Comparison of ENCODE assay signal across 26 cellular contexts in the genomic region with DNA sequence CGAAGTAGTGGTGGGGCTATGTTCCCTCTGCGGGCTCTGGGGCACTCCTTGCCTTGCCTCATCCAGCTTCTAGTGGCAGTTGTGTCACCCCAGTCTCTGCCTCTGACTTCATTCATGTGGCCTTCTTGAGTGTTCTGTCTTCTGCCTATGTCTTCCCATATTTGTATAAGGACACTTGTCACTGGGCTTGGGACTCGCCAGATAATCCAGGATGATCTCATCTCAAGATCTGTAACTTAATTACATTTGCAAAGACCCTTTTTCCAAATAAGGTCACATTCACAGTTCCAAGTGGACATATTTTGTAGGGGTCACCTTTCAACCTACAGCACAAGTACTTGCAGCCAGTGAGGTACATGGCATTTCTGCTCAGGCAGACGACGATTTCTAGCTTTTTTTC. TPM values are rescaled to one million over a fixed set of nuclear protein-coding genes. Genes with fewer than 3 reads are reported as not detected.
"Had no signal": no experiment of that assay in that cellular context is flagged by ENCODE, and none has a peak within 500 bp of the region (broad histone marks: within the 10 kb centered on the region; RNA-seq: fewer than 3 reads in every experiment).

No MANE protein-coding gene starts in this region.

- H3K4me3 Mint-ChIP-seq: activated B cell treated with CpG ODN at 0.5 μM for 24 hours; activated CD4-positive, alpha-beta memory T cell treated with anti-CD3 and anti-CD28 coated beads for 36 hours; activated CD4-positive, alpha-beta T cell treated with anti-CD3 and anti-CD28 coated beads, Interleukin-2, amount 10 ng/mL, durations not matched to agents 24 days and 14 days; activated naive CD8-positive, alpha-beta T cell treated with anti-CD3 and anti-CD28 coated beads, Interleukin-2, amount 50 U/mL, for 24 hours; activated T-cell treated with anti-CD3 and anti-CD28 coated beads, Interleukin-2, amount 50 U/mL, for 4 hours; brain; IgD-negative memory B cell; T-helper 17 cell had no signal

- H3K4me2 ChIP-seq: KMS-11 had no signal

- DNase-seq: activated B cell treated with CpG ODN at 0.5 μM for 24 hours; activated CD4-positive, alpha-beta memory T cell treated with anti-CD3 and anti-CD28 coated beads for 36 hours; activated CD4-positive, alpha-beta T cell treated with anti-CD3 and anti-CD28 coated beads for 1 hour; activated CD4-positive, alpha-beta T cell treated with anti-CD3 and anti-CD28 coated beads, Interleukin-2, amount 10 ng/mL, durations not matched to agents 24 days and 14 days; activated CD8-positive, alpha-beta memory T cell treated with anti-CD3 and anti-CD28 coated beads for 24 hours; activated effector memory CD4-positive, alpha-beta T cell treated with anti-CD3 and anti-CD28 coated beads, Interleukin-2, amount 50 U/mL, for 16 hours; activated naive CD4-positive, alpha-beta T cell treated with Interleukin-2 at 50 U/mL for 16 hours; activated naive CD8-positive, alpha-beta T cell treated with anti-CD3 and anti-CD28 coated beads, Interleukin-2, amount 50 U/mL, for 24 hours; activated T-cell treated with anti-CD3 and anti-CD28 coated beads, Interleukin-2, amount 50 U/mL, for 4 hours; amygdala; NCI-H1092; NCI-H1417; NCI-H1930; NCI-H2107; NCI-H748 treated with DMSO at 0.1 percent for 48 hours; SHP77; T-helper 17 cell; T-helper 9 cell had no signal

- H3K27ac ChIP-seq: KMS-11, Peyer's patch had no signal

- FAIRE-seq: astrocyte had no signal

- H3K27me3 ChIP-seq: Peyer's patch had no signal

- H3K9me3 ChIP-seq: Peyer's patch had no signal

- H3K36me3 Mint-ChIP-seq: activated CD4-positive, alpha-beta memory T cell treated with anti-CD3 and anti-CD28 coated beads for 36 hours; activated naive CD4-positive, alpha-beta T cell treated with anti-CD3 and anti-CD28 coated beads, Interleukin-2, amount 50 U/mL, for 72 hours; brain had no signal

- H3K4me1 Mint-ChIP-seq: activated B cell treated with CpG ODN at 0.5 μM for 24 hours had no signal

- H3K4me1 ChIP-seq: Peyer's patch had no signal

- H3K27me3 Mint-ChIP-seq: activated CD4-positive, alpha-beta T cell treated with anti-CD3 and anti-CD28 coated beads, Interleukin-2, amount 10 ng/mL, durations not matched to agents 24 days and 14 days had no signal

- H3K9me3 Mint-ChIP-seq: activated B cell treated with CpG ODN at 0.5 μM for 24 hours; activated CD4-positive, alpha-beta memory T cell treated with anti-CD3 and anti-CD28 coated beads for 36 hours; activated CD4-positive, alpha-beta T cell treated with anti-CD3 and anti-CD28 coated beads, Interleukin-2, amount 10 ng/mL, durations not matched to agents 24 days and 14 days; activated naive CD8-positive, alpha-beta T cell treated with anti-CD3 and anti-CD28 coated beads, Interleukin-2, amount 50 U/mL, for 24 hours; activated T-cell treated with anti-CD3 and anti-CD28 coated beads, Interleukin-2, amount 50 U/mL, for 4 hours had no signal

- H3K9ac ChIP-seq: KMS-11 had no signal

- H3K36me3 ChIP-seq: Peyer's patch had no signal

- H3K27ac Mint-ChIP-seq: activated B cell treated with CpG ODN at 0.5 μM for 24 hours; activated CD4-positive, alpha-beta memory T cell treated with anti-CD3 and anti-CD28 coated beads for 36 hours; activated CD4-positive, alpha-beta T cell treated with anti-CD3 and anti-CD28 coated beads, Interleukin-2, amount 10 ng/mL, durations not matched to agents 24 days and 14 days; activated naive CD4-positive, alpha-beta T cell treated with anti-CD3 and anti-CD28 coated beads, Interleukin-2, amount 50 U/mL, for 72 hours; activated naive CD8-positive, alpha-beta T cell treated with anti-CD3 and anti-CD28 coated beads, Interleukin-2, amount 50 U/mL, for 24 hours; IgD-negative memory B cell; T-helper 17 cell had no signal

- H3K4me3 ChIP-seq: Peyer's patch had no signal

- ATAC-seq: activated naive CD4-positive, alpha-beta T cell treated with anti-CD3 and anti-CD28 coated beads, Interleukin-2, amount 50 U/mL, for 72 hours; activated naive CD8-positive, alpha-beta T cell treated with anti-CD3 and anti-CD28 coated beads, Interleukin-2, amount 50 U/mL, for 24 hours; activated T-cell treated with anti-CD3 and anti-CD28 coated beads, Interleukin-2, amount 50 U/mL, for 4 hours; T-helper 17 cell had no signal

RNA-seq across cellular contexts. Expression of gene CLDN24, which starts 30.3 kb away (rescaled TPM):
- total RNA-seq: activated B cell treated with CpG ODN at 0.5 μM for 24 hours; activated CD4-positive, alpha-beta memory T cell treated with anti-CD3 and anti-CD28 coated beads for 36 hours; activated CD4-positive, alpha-beta T cell treated with anti-CD3 and anti-CD28 coated beads, Interleukin-2, amount 10 ng/mL, durations not matched to agents 24 days and 14 days; activated naive CD4-positive, alpha-beta T cell treated with anti-CD3 and anti-CD28 coated beads, Interleukin-2, amount 50 U/mL, for 72 hours; activated T-cell treated with anti-CD3 and anti-CD28 coated beads, Interleukin-2, amount 50 U/mL, for 4 hours; astrocyte; MCF 10A; Peyer's patch; SK-MEL-5; T-helper 17 cell had no signal
- polyA plus RNA-seq: IgD-negative memory B cell had no signal

RNA-seq across cellular contexts. Expression of gene CLDN22, which starts 32.5 kb away (rescaled TPM):
- total RNA-seq: activated B cell treated with CpG ODN at 0.5 μM for 24 hours; activated CD4-positive, alpha-beta memory T cell treated with anti-CD3 and anti-CD28 coated beads for 36 hours; activated CD4-positive, alpha-beta T cell treated with anti-CD3 and anti-CD28 coated beads, Interleukin-2, amount 10 ng/mL, durations not matched to agents 24 days and 14 days; activated naive CD4-positive, alpha-beta T cell treated with anti-CD3 and anti-CD28 coated beads, Interleukin-2, amount 50 U/mL, for 72 hours; activated T-cell treated with anti-CD3 and anti-CD28 coated beads, Interleukin-2, amount 50 U/mL, for 4 hours; astrocyte; MCF 10A; Peyer's patch; SK-MEL-5; T-helper 17 cell had no signal
- polyA plus RNA-seq: IgD-negative memory B cell had no signal
